Comparison of ENCODE assay signal across 1 cellular context in the genomic region with DNA sequence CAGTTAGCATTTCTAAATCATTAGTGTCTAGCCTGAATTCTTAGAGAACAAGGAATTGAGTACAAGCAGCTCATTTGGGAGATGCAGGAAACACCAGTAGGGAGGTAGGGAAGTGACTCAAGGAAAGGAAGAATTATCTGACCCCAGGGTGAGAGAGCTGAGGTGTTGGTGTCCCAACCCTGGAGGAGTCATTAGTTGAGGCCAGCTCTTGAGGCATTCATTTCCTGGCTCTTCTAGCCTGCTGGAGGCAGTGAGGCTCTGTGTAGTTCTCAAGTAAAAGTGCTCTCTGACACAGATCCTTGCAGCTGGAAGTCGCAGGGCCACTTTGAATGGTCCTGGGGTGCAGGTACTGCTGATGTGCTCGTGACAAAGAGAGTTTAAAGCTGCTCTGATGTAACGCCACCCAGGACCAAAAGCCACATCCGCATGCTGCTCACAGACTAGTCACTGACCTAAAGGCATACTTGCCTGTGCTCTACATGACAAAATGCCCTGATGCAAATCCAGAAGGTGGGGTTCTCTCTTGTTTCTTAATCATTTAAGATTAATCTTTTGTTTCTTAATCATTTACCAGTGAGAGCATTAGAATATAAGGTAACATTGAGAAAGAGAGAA.
A peak's percentile ranks its signal among the peaks of the same experiment; 100 is the strongest.
TF ChIP-seq lines count a peak whose summit lies in the region.

No MANE protein-coding gene starts in this region.

TF ChIP-seq in GM12878, 131 proteins besides CTCF, POLR2A, EP300 and RAD21 (continued from another document):
- TF ChIP-seq, protein P1, sequence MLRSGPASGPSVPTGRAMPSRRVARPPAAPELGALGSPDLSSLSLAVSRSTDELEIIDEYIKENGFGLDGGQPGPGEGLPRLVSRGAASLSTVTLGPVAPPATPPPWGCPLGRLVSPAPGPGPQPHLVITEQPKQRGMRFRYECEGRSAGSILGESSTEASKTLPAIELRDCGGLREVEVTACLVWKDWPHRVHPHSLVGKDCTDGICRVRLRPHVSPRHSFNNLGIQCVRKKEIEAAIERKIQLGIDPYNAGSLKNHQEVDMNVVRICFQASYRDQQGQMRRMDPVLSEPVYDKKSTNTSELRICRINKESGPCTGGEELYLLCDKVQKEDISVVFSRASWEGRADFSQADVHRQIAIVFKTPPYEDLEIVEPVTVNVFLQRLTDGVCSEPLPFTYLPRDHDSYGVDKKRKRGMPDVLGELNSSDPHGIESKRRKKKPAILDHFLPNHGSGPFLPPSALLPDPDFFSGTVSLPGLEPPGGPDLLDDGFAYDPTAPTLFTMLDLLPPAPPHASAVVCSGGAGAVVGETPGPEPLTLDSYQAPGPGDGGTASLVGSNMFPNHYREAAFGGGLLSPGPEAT (IDR thresholded peaks at IDR 0.05; ENCODE audit: low read depth) = no peak
- TF ChIP-seq SUPT20H (IDR thresholded peaks at IDR 0.05; ENCODE audit: borderline replicate concordance, control insufficient read depth, low read depth, low read length) (no peak), HDAC6 (IDR thresholded peaks at IDR 0.05; ENCODE audit: unreplicated experiment) (no peak), HDGF (IDR thresholded peaks at IDR 0.05) (no peak), IKZF1 (conservative IDR thresholded peaks at IDR 0.05) (0 out of 2 replicates have a peak, but pooled peaks have one; percentile 18)
- TF ChIP-seq, protein P2, sequence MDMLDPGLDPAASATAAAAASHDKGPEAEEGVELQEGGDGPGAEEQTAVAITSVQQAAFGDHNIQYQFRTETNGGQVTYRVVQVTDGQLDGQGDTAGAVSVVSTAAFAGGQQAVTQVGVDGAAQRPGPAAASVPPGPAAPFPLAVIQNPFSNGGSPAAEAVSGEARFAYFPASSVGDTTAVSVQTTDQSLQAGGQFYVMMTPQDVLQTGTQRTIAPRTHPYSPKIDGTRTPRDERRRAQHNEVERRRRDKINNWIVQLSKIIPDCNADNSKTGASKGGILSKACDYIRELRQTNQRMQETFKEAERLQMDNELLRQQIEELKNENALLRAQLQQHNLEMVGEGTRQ (IDR thresholded peaks at IDR 0.05; ENCODE audit: borderline replicate concordance, low read depth, low read length) = no peak
